ENCODE assay signal across 1 cellular context in the genomic region with DNA sequence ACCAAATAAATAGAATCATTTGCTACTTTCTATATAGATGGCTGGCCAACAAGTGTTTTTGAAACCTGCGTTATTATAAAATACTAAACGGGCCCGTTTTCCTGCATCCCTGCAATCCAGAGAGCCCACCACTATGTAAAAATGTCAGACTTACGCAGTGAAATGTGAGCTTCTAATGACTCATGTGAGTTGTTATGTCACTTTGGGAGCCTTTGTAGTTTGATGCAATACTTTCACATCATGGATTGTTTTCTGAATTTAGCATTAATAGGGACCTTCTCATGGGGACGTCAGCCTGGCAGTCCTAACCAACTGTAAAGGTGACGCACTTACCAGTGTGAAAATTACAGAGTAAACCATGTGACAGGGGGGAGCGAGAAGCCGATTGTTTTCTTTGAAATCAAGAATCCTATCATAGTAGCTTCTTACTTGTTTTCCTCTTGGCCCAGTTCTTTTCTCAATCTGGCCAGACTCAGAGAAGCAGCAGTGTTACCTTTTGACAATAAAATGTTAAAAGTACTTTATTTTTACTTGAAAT.
TF ChIP-seq lines count a peak whose summit lies in the region.

No MANE protein-coding gene starts in this region.

TF ChIP-seq in HCT116, 20 proteins besides CTCF, POLR2A, EP300 and RAD21 (continued from another document):
- TF ChIP-seq CBX3 (IDR thresholded peaks at IDR 0.05; ENCODE audit: low read depth) = no peak
- 0 out of 2 replicates have a peak, but pooled peaks have one; percentile 14 for TF ChIP-seq SRF (IDR thresholded peaks at IDR 0.05; ENCODE audit: low read depth)
- TF ChIP-seq EGR1 (IDR thresholded peaks at IDR 0.05; ENCODE audit: low read depth) = no peak
- TF ChIP-seq SP1 (IDR thresholded peaks at IDR 0.05; ENCODE audit: low read depth) = 0 out of 2 replicates have a peak, but pooled peaks have one; percentile 15
- TF ChIP-seq CEBPB (IDR thresholded peaks at IDR 0.05; ENCODE audit: low read depth) = peak; percentile 82
TF ChIP-seq in HCT116: peak in this region for 5.
